Comparison of ENCODE assay signal across 22 cellular contexts in genomic region chr19:58170860-58171259, GRCh38. TPM values are rescaled to one million over a fixed set of nuclear protein-coding genes. Genes with fewer than 3 reads are reported as not detected.
DNase-seq lines count a peak whose midpoint lies in the region; ATAC-seq, FAIRE-seq and TF ChIP-seq lines count a peak whose summit lies in the region.
"Had no signal": no experiment of that assay in that cellular context is flagged by ENCODE, and none has a peak within 500 bp of the region (broad histone marks: within the 10 kb centered on the region; RNA-seq: fewer than 3 reads in every experiment).

No MANE protein-coding gene starts in this region.

- in situ Hi-C loops in K562 (cut with MboI) = no loop called here

- no peak for TF ChIP-seq POLR2A in K562 (conservative IDR thresholded peaks at IDR 0.05)

- H2AK5ac ChIP-seq in mesenchymal stem cell (ENCODE audit: low read length, severe bottlenecking) = no peak overlapping the region

- H3K4me2 ChIP-seq in K562 (ENCODE audit: insufficient read depth, low read length) = no peak overlapping the region
- no peak overlapping the region for H3K4me2 ChIP-seq in mesenchymal stem cell (ENCODE audit: low read length, poor library complexity, severe bottlenecking)

- no peak for TF ChIP-seq RAD21 in K562 (CRISPR knock-in tag; conservative IDR thresholded peaks at IDR 0.05 in 1 of 2, IDR thresholded peaks at IDR 0.05 in 1 of 2)

- H4K91ac ChIP-seq in mesenchymal stem cell (ENCODE audit: low read length) = no peak overlapping the region

- TF ChIP-seq CTCF in K562 (IDR thresholded peaks at IDR 0.05 in 2 of 3, conservative IDR thresholded peaks at IDR 0.05 in 1 of 3; ENCODE audit: insufficient read depth in 2 of 3, low read depth in 1 of 3, low read length in 3 of 3) (no peak), coronary artery (IDR thresholded peaks at IDR 0.05) (no peak)

- H3K4me3 ChIP-seq in K562 (no peak overlapping the region), mesenchymal stem cell (ENCODE audit: insufficient read depth in 1 of 2, low read depth in 1 of 2, low read length in 2 of 2) (peak overlapping the region in 1 of 2 experiments; percentile 30), coronary artery (no peak overlapping the region)
- H3K4me3 ChIP-seq: GM12878, heart right ventricle had no signal

- no peak overlapping the region for H3K23ac ChIP-seq in mesenchymal stem cell (ENCODE audit: low read length in 2 of 2)

- no peaks in the 10 kb centered on the region for H3K79me2 ChIP-seq in K562 (ENCODE audit: control insufficient read depth, insufficient read depth, low read length)

- DNase-seq in DMS 273 (lab: John Stamatoyannopoulos, UW; ENCODE audit: unreplicated experiment) (peak; percentile 13), DMS 273 treated with DMSO at 0.1 percent for 48 hours (lab: John Stamatoyannopoulos, UW) (no peak), NCI-H226 (peak; percentile 68), K562 (ENCODE audit: extremely low read depth in 1 of 4, low spot score in 3 of 4) (no peak), mesenchymal stem cell (peak; percentile 17), coronary artery (ENCODE audit: low spot score) (no peak), caudate nucleus (lab: John Stamatoyannopoulos, UW) (no peak)
- DNase-seq: activated effector memory CD4-positive, alpha-beta T cell treated with anti-CD3 and anti-CD28 coated beads, Interleukin-2, amount 50 U/mL, for 16 hours; aorta; erythroblast; heart right ventricle; islet precursor cell; MM.1S; NCI-H187; NCI-H524 treated with DMSO at 0.1 percent for 48 hours; nephron progenitor cell; RPMI8226; stimulated activated naive CD8-positive, alpha-beta T cell treated with anti-CD3 and anti-CD28 coated beads, Interleukin-15, amount 100 ng/mL, for 72 hours had no signal

- no peak overlapping the region for H2BK5ac ChIP-seq in mesenchymal stem cell (ENCODE audit: low read depth, low read length, poor library complexity, severe bottlenecking)

- no peaks in the 10 kb centered on the region for H3K4me1 ChIP-seq in K562 (replicated peaks in 1 of 2; ENCODE audit: control insufficient read depth in 2 of 2, insufficient read depth in 2 of 2, low read length in 2 of 2)
- no peaks in the 10 kb centered on the region for H3K4me1 ChIP-seq in mesenchymal stem cell (ENCODE audit: control insufficient read depth, insufficient read depth, low read depth, low read length)
- H3K4me1 ChIP-seq: heart right ventricle had no signal

- CTCF ChIA-PET in K562 (lab: Yijun Ruan, JAX; ENCODE audit: low intra/inter-chr PET ratio) = no interaction called here

- H4K20me1 ChIP-seq in K562 (replicated peaks; ENCODE audit: control insufficient read depth, insufficient read depth, low read length) = no peaks in the 10 kb centered on the region

- 0% methylated on average over 1 of the region's 1 CpG for WGBS in K562 (ENCODE audit: insufficient coverage, low coverage, missing lambda C conversion rate)
- 5% methylated on average over 1 of the region's 1 CpG for WGBS in mesenchymal stem cell

- no peak for TF ChIP-seq EP300 in K562 (IDR thresholded peaks at IDR 0.05; ENCODE audit: low read length)

- POLR2A ChIA-PET in K562 (lab: Yijun Ruan, JAX) = no interaction called here

- H3K36me3 ChIP-seq in K562 (ENCODE audit: control insufficient read depth, insufficient read depth, low read length) = no peaks in the 10 kb centered on the region
- H3K36me3 ChIP-seq in mesenchymal stem cell (ENCODE audit: control insufficient read depth in 1 of 2, insufficient read depth in 2 of 2, low read depth in 1 of 2, low read length in 2 of 2) = no peaks in the 10 kb centered on the region

- ATAC-seq in K562 (no peak), HG02763 (IDR thresholded peaks at IDR 0.05; ENCODE audit: unreplicated experiment) (no peak)
- ATAC-seq: GM12878; heart right ventricle; stimulated activated naive CD8-positive, alpha-beta T cell treated with anti-CD3 and anti-CD28 coated beads, Interleukin-15, amount 100 ng/mL, for 72 hours had no signal

- H4K8ac ChIP-seq in mesenchymal stem cell (ENCODE audit: low read length) = no peak overlapping the region

- H2BK12ac ChIP-seq in mesenchymal stem cell (ENCODE audit: low read length in 2 of 2) = no peak overlapping the region

- H3K18ac ChIP-seq in mesenchymal stem cell (ENCODE audit: low read depth in 1 of 2, low read length in 2 of 2) = no peak overlapping the region

- no peak overlapping the region for H2AFZ ChIP-seq in K562 (ENCODE audit: low read depth, low read length)
- H2AFZ ChIP-seq in mesenchymal stem cell (ENCODE audit: low read depth, low read length) = no peak overlapping the region

- H3K9me1 ChIP-seq in K562 (ENCODE audit: control insufficient read depth, insufficient read depth, low read length) = no peaks in the 10 kb centered on the region

- no TSS peak for BruUV-seq in K562 (replicated peaks; lab: Mats Ljungman, UMichigan)

- H3K4ac ChIP-seq in mesenchymal stem cell (ENCODE audit: low read depth in 1 of 2, low read length in 2 of 2) = no peak overlapping the region

- no peak overlapping the region for H2BK15ac ChIP-seq in mesenchymal stem cell (ENCODE audit: low read depth, poor library complexity, severe bottlenecking)

- 0 out of 2 replicates have a peak, but pooled peaks cover 4% of the 10 kb centered on the region for H3K9me3 ChIP-seq in K562 (replicated peaks; ENCODE audit: control insufficient read depth, insufficient read depth, low read depth, low read length)
- H3K9me3 ChIP-seq in mesenchymal stem cell (ENCODE audit: control insufficient read depth, low read length) = peaks cover 85% of the 10 kb centered on the region

- no peak overlapping the region for H3K14ac ChIP-seq in mesenchymal stem cell (ENCODE audit: low read length in 2 of 2)

- intact Hi-C loops in K562 (cut with micrococcal nuclease) = no loop called here

- H2BK120ac ChIP-seq in mesenchymal stem cell (ENCODE audit: low read depth, low read length) = no peak overlapping the region

- H3K9ac ChIP-seq in K562 (ENCODE audit: insufficient read depth in 1 of 2, low read depth in 2 of 2, low read length in 2 of 2) (no peak overlapping the region), mesenchymal stem cell (ENCODE audit: low read length) (no peak overlapping the region)

- H3K27ac ChIP-seq in K562 (ENCODE audit: extremely low read depth, low read depth, low read length) = no peak overlapping the region
- no peak overlapping the region for H3K27ac ChIP-seq in mesenchymal stem cell (ENCODE audit: low read length, poor library complexity, severe bottlenecking)
- no peak overlapping the region for H3K27ac ChIP-seq in coronary artery
- H3K27ac ChIP-seq in caudate nucleus (ENCODE audit: low read depth, low read length) = no peak overlapping the region
- H3K27ac ChIP-seq: 22Rv1, heart right ventricle had no signal

- H3K27me3 ChIP-seq in K562 (ENCODE audit: control insufficient read depth in 2 of 2, insufficient read depth in 2 of 2, low read length in 2 of 2) (no peaks in the 10 kb centered on the region; a peak in 1 of 5 replicates), mesenchymal stem cell (ENCODE audit: control insufficient read depth in 1 of 2, insufficient read depth in 1 of 2, low read length in 2 of 2) (no peaks in the 10 kb centered on the region)
- H3K27me3 ChIP-seq: heart right ventricle had no signal

- FAIRE-seq in K562 (lab: Jason Lieb, UNC) = no peak
- FAIRE-seq: GM12878, H1 had no signal

- no peaks in the 10 kb centered on the region for H3K79me1 ChIP-seq in mesenchymal stem cell (replicated peaks; ENCODE audit: low read length, poor library complexity, severe bottlenecking)

RNA-seq across cellular contexts. Expression of gene ZNF274, which starts 12.0 kb away (rescaled TPM):
- total RNA-seq in K562 (2011; cell fraction: chromatin; rRNA removed; ENCODE audit: low replicate concordance) = 87.2 and 99.4 TPM in 2 replicates
- 74.9 and 80.5 TPM in 2 replicates for total RNA-seq in K562 (2011; cell fraction: nucleolus; rRNA removed)
- 74.5 and 86.6 TPM in 2 replicates for total RNA-seq in K562 (2011; cell fraction: nucleoplasm; rRNA removed)
- total RNA-seq in K562 (2014; rRNA removed) (28.1 and 31.1 TPM in 2 replicates), K562 (2014; rRNA removed; fragmentation: Illumina TruSeq; extraction: Trizol) (26.8 and 28.9 TPM in 2 replicates), K562 (2015; rRNA removed; fragmentation: Illumina TruSeq; extraction: Trizol) (21.5 and 22.1 TPM in 2 replicates), K562 (2021) (28.2 and 28.7 TPM in 2 replicates)
- polyA plus RNA-seq in K562 (2011; rRNA removed) (35.3 and 37.0 TPM in 2 replicates), K562 (2014; fragmentation: Illumina TruSeq; extraction: Trizol) (32.0 and 32.8 TPM in 2 replicates), K562 (2014; fragmentation: Nextera tagmentation; extraction: Ambion mirVana) (1 to 10 TPM; 5.2 to 5.4 TPM), K562 (2014; rRNA removed) (31.0 and 33.6 TPM in 2 replicates)
- polyA plus RNA-seq in K562 (2011; cell fraction: cytosol; rRNA removed) = 22.3 and 30.4 TPM in 2 replicates
- polyA plus RNA-seq in K562 (2011; cell fraction: nucleus; rRNA removed) = 53.2 and 72.8 TPM in 2 replicates
- polyA plus RNA-seq in K562 (2012) = 21.8 and 36.4 TPM in 2 replicates
- polyA minus RNA-seq in K562 (2011; rRNA and poly(A)+ RNA removed) = 32.7 and 33.5 TPM in 2 replicates
- polyA minus RNA-seq in K562 (2011; cell fraction: cytosol; rRNA and poly(A)+ RNA removed) = 15.4 and 16.8 TPM in 2 replicates
- 34.1 and 47.1 TPM in 2 replicates for polyA minus RNA-seq in K562 (2011; cell fraction: nucleus; rRNA and poly(A)+ RNA removed)
- 11.4 TPM for polyA plus RNA-seq in mesenchymal stem cell (2013, experiment 1 of 2)
- polyA plus RNA-seq in mesenchymal stem cell (2013, experiment 2 of 2) = 12.3 TPM

RNA-seq across cellular contexts. Expression of gene ZNF329, which starts 20.3 kb away (rescaled TPM):
- 3.1 and 5.2 TPM in 2 replicates for total RNA-seq in K562 (2011; cell fraction: chromatin; rRNA removed; ENCODE audit: low replicate concordance)
- total RNA-seq in K562 (2011; cell fraction: nucleolus; rRNA removed) = 3.5 and 4.1 TPM in 2 replicates
- total RNA-seq in K562 (2011; cell fraction: nucleoplasm; rRNA removed) = 2.5 and 3.8 TPM in 2 replicates
- total RNA-seq in K562 (2014; rRNA removed) (2.0 TPM in 2 replicates), K562 (2014; rRNA removed; fragmentation: Illumina TruSeq; extraction: Trizol) (3.6 and 4.2 TPM in 2 replicates), K562 (2015; rRNA removed; fragmentation: Illumina TruSeq; extraction: Trizol) (3.0 and 3.3 TPM in 2 replicates), K562 (2021) (2.2 TPM in 2 replicates)
- polyA plus RNA-seq in K562 (2011; rRNA removed) (1.2 and 2.4 TPM in 2 replicates), K562 (2014; fragmentation: Illumina TruSeq; extraction: Trizol) (2.1 and 2.2 TPM in 2 replicates), K562 (2014; fragmentation: Nextera tagmentation; extraction: Ambion mirVana) (1 to 10 TPM in 1 of 2 experiments, under 1 TPM in 1; 0.21 to 1.0 TPM), K562 (2014; rRNA removed) (1.2 and 2.0 TPM in 2 replicates)
- 0.80 and 0.95 TPM in 2 replicates for polyA plus RNA-seq in K562 (2011; cell fraction: cytosol; rRNA removed)
- polyA plus RNA-seq in K562 (2011; cell fraction: nucleus; rRNA removed) = 0.55 and 0.87 TPM in 2 replicates
- 1.4 and 2.7 TPM in 2 replicates for polyA plus RNA-seq in K562 (2012)
- polyA minus RNA-seq in K562 (2011; rRNA and poly(A)+ RNA removed) = 2.1 and 4.2 TPM in 2 replicates
- 2.0 TPM in 1 of 2 replicates, not detected in the other for polyA minus RNA-seq in K562 (2011; cell fraction: cytosol; rRNA and poly(A)+ RNA removed)
- 0.67 and 1.00 TPM in 2 replicates for polyA minus RNA-seq in K562 (2011; cell fraction: nucleus; rRNA and poly(A)+ RNA removed)
- polyA plus RNA-seq in mesenchymal stem cell (2013, experiment 1 of 2) = 5.3 TPM
- 5.4 TPM for polyA plus RNA-seq in mesenchymal stem cell (2013, experiment 2 of 2)

RNA-seq across cellular contexts. Expression of gene ZNF544, which starts 57.9 kb away (rescaled TPM):
- 180 and 209 TPM in 2 replicates for total RNA-seq in K562 (2011; cell fraction: chromatin; rRNA removed; ENCODE audit: low replicate concordance)
- total RNA-seq in K562 (2011; cell fraction: nucleolus; rRNA removed) = 126 and 168 TPM in 2 replicates
- 185 and 198 TPM in 2 replicates for total RNA-seq in K562 (2011; cell fraction: nucleoplasm; rRNA removed)
- 59.0 and 64.1 TPM in 2 replicates for total RNA-seq in K562 (2014; rRNA removed)
- total RNA-seq in K562 (2014; rRNA removed; fragmentation: Illumina TruSeq; extraction: Trizol) = 51.3 and 53.5 TPM in 2 replicates
- 37.8 and 39.4 TPM in 2 replicates for total RNA-seq in K562 (2015; rRNA removed; fragmentation: Illumina TruSeq; extraction: Trizol)
- 37.5 and 43.6 TPM in 2 replicates for total RNA-seq in K562 (2021)
- 45.6 and 53.5 TPM in 2 replicates for polyA plus RNA-seq in K562 (2011; rRNA removed)
- 58.4 and 62.6 TPM in 2 replicates for polyA plus RNA-seq in K562 (2011; cell fraction: cytosol; rRNA removed)
- polyA plus RNA-seq in K562 (2011; cell fraction: nucleus; rRNA removed) = 46.0 and 65.8 TPM in 2 replicates
- polyA plus RNA-seq in K562 (2012) = 35.3 and 39.5 TPM in 2 replicates
- 32.3 and 39.3 TPM in 2 replicates for polyA plus RNA-seq in K562 (2014; fragmentation: Illumina TruSeq; extraction: Trizol)
- polyA plus RNA-seq in K562 (2014; fragmentation: Nextera tagmentation; extraction: Ambion mirVana) = 10 to 100 TPM; 23.6 to 28.6 TPM
- polyA plus RNA-seq in K562 (2014; rRNA removed) = 41.4 and 53.8 TPM in 2 replicates
- 51.3 and 61.6 TPM in 2 replicates for polyA minus RNA-seq in K562 (2011; rRNA and poly(A)+ RNA removed)
- 20.8 and 23.3 TPM in 2 replicates for polyA minus RNA-seq in K562 (2011; cell fraction: cytosol; rRNA and poly(A)+ RNA removed)
- polyA minus RNA-seq in K562 (2011; cell fraction: nucleus; rRNA and poly(A)+ RNA removed) = 45.1 and 54.5 TPM in 2 replicates
- polyA plus RNA-seq in mesenchymal stem cell (2013, experiment 1 of 2) = 13.3 TPM
- 15.5 TPM for polyA plus RNA-seq in mesenchymal stem cell (2013, experiment 2 of 2)

Comparison
In these comparisons a context has a peak if more than half of its experiments do, and no peak if none do; other contexts are left out.
1. DNase-seq: peak in DMS 273 (single experiment), NCI-H226 (single experiment) and mesenchymal stem cell (single experiment); none in DMS 273 treated with DMSO at 0.1 percent for 48 hours (single experiment), K562 (0 of 4), coronary artery (single experiment) and caudate nucleus (0 of 61).